Comparison of ENCODE assay signal across 1 cellular context in the genomic region with DNA sequence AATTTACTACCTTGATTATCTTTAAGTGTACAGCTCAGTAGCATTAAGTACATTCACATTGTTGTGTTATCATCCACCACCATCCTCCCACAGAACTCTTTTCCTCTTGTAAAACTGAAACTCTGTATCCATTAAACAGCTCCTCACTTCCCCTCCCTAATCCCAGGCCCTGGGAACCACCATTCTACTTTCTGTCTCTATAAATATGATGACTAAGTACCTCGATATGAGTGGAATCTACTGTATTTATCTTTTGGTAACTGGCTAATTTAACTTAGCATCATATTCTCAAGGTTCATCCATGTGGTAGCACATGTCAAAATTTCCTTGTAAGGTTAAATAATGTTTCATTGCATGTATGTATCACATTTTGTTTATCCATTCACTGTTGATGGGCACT.
TF ChIP-seq lines count a peak whose summit lies in the region.

No MANE protein-coding gene starts in this region.

TF ChIP-seq in SK-N-SH treated with all-trans-retinoic acid at 6 μM for 48 hours, 23 proteins besides CTCF, POLR2A, EP300 and RAD21 (continued from another document):
- TF ChIP-seq, protein P1, sequence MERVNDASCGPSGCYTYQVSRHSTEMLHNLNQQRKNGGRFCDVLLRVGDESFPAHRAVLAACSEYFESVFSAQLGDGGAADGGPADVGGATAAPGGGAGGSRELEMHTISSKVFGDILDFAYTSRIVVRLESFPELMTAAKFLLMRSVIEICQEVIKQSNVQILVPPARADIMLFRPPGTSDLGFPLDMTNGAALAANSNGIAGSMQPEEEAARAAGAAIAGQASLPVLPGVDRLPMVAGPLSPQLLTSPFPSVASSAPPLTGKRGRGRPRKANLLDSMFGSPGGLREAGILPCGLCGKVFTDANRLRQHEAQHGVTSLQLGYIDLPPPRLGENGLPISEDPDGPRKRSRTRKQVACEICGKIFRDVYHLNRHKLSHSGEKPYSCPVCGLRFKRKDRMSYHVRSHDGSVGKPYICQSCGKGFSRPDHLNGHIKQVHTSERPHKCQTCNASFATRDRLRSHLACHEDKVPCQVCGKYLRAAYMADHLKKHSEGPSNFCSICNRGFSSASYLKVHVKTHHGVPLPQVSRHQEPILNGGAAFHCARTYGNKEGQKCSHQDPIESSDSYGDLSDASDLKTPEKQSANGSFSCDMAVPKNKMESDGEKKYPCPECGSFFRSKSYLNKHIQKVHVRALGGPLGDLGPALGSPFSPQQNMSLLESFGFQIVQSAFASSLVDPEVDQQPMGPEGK (CRISPR knock-in tag; IDR thresholded peaks at IDR 0.05; ENCODE audit: borderline replicate concordance), result no peak
- TF ChIP-seq PPARA (CRISPR knock-in tag; IDR thresholded peaks at IDR 0.05; ENCODE audit: borderline replicate concordance), result no peak
- TF ChIP-seq TOX (CRISPR knock-in tag; IDR thresholded peaks at IDR 0.05; ENCODE audit: borderline replicate concordance), result no peak
- TF ChIP-seq, protein P2, sequence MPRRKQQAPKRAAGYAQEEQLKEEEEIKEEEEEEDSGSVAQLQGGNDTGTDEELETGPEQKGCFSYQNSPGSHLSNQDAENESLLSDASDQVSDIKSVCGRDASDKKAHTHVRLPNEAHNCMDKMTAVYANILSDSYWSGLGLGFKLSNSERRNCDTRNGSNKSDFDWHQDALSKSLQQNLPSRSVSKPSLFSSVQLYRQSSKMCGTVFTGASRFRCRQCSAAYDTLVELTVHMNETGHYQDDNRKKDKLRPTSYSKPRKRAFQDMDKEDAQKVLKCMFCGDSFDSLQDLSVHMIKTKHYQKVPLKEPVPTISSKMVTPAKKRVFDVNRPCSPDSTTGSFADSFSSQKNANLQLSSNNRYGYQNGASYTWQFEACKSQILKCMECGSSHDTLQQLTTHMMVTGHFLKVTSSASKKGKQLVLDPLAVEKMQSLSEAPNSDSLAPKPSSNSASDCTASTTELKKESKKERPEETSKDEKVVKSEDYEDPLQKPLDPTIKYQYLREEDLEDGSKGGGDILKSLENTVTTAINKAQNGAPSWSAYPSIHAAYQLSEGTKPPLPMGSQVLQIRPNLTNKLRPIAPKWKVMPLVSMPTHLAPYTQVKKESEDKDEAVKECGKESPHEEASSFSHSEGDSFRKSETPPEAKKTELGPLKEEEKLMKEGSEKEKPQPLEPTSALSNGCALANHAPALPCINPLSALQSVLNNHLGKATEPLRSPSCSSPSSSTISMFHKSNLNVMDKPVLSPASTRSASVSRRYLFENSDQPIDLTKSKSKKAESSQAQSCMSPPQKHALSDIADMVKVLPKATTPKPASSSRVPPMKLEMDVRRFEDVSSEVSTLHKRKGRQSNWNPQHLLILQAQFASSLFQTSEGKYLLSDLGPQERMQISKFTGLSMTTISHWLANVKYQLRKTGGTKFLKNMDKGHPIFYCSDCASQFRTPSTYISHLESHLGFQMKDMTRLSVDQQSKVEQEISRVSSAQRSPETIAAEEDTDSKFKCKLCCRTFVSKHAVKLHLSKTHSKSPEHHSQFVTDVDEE (CRISPR knock-in tag; IDR thresholded peaks at IDR 0.05), result no peak
TF ChIP-seq in SK-N-SH treated with all-trans-retinoic acid at 6 μM for 48 hours: peak in this region for 0.
